ENCODE assay signal across 19 cellular contexts in the genomic region with DNA sequence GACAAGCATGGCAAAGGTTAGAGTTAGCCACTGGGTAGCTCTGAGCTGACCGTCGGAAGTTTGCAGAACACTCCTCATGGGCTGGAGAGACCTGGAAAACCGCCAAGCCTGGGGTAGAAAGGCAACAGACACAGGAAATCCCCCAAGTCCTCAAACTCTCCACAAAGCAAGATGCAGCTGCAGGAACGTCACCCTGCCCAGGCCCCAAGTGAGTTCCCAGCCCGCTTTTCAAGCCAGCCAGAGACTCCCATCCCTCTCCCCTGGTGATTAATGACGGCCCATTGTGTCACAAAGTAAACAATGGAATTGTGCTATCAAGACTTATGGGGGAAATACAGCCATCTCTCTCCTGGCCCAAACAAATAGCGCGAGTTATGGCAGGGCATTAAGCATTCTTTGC.
DNase-seq lines count a peak whose midpoint lies in the region; ATAC-seq and TF ChIP-seq lines count a peak whose summit lies in the region.
"Had no signal": no experiment of that assay in that cellular context is flagged by ENCODE, and none has a peak within 500 bp of the region (broad histone marks: within the 10 kb centered on the region; RNA-seq: fewer than 3 reads in every experiment).

No MANE protein-coding gene starts in this region.

- peak; percentile 50 for DNase-seq in activated effector memory CD4-positive, alpha-beta T cell treated with anti-CD3 and anti-CD28 coated beads, Interleukin-2, amount 50 U/mL, for 16 hours
- DNase-seq in activated effector memory CD4-positive, alpha-beta T cell treated with Interleukin-2 at 50 U/mL for 16 hours, result no peak
- DNase-seq in NCI-H69 (lab: John Stamatoyannopoulos, UW) (peak; percentile 51), brain pericyte (ENCODE audit: low read depth, low spot score) (peak; percentile 38), GM10266 (ENCODE audit: extremely low spot score) (no peak), NCI-H2081 treated with DMSO at 0.1 percent for 48 hours (lab: John Stamatoyannopoulos, UW) (no peak)
- DNase-seq: activated CD4-positive, CD25-positive, alpha-beta regulatory T cell treated with anti-CD3 and anti-CD28 coated beads, Interleukin-2, amount 50 U/mL, for 72 hours; activated CD8-positive, alpha-beta memory T cell treated with anti-CD3 and anti-CD28 coated beads, Interleukin-2, amount 50 U/mL, for 4 hours; activated naive CD4-positive, alpha-beta T cell treated with anti-CD3 and anti-CD28 coated beads, Interleukin-2, amount 50 U/mL, for 16 hours; Caco-2; effector CD4-positive, alpha-beta T cell; hypothalamus; MV-4-11; NCI-H82; ovary; stimulated activated naive B cell treated with anti-CD40 and anti-IgM and Interleukin-4, amounts not matched to agents 10 μg/mL and 1 μg/mL and 100 μg/mL, for 72 hours had no signal

- no peak for ATAC-seq in GM19452 (IDR thresholded peaks at IDR 0.05; ENCODE audit: unreplicated experiment)
- ATAC-seq in HG03460 (IDR thresholded peaks at IDR 0.05; ENCODE audit: unreplicated experiment), result no peak
- ATAC-seq: left colon; stimulated activated naive B cell treated with anti-CD40 and anti-IgM and Interleukin-4, amounts not matched to agents 10 μg/mL and 1 μg/mL and 100 μg/mL, for 72 hours had no signal

- no peak for TF ChIP-seq CTCF in GM10266 (IDR thresholded peaks at IDR 0.05; ENCODE audit: control insufficient read depth, insufficient read depth, low read depth, missing control alignments)

Comparison
In these comparisons a context has a peak if more than half of its experiments do, and no peak if none do; other contexts are left out.
1. DNase-seq: peak in activated effector memory CD4-positive, alpha-beta T cell treated with anti-CD3 and anti-CD28 coated beads, Interleukin-2, amount 50 U/mL, for 16 hours (single experiment), NCI-H69 (single experiment) and brain pericyte (single experiment); none in activated effector memory CD4-positive, alpha-beta T cell treated with Interleukin-2 at 50 U/mL for 16 hours (single experiment), GM10266 (single experiment) and NCI-H2081 treated with DMSO at 0.1 percent for 48 hours (single experiment).